In the genomic region with DNA sequence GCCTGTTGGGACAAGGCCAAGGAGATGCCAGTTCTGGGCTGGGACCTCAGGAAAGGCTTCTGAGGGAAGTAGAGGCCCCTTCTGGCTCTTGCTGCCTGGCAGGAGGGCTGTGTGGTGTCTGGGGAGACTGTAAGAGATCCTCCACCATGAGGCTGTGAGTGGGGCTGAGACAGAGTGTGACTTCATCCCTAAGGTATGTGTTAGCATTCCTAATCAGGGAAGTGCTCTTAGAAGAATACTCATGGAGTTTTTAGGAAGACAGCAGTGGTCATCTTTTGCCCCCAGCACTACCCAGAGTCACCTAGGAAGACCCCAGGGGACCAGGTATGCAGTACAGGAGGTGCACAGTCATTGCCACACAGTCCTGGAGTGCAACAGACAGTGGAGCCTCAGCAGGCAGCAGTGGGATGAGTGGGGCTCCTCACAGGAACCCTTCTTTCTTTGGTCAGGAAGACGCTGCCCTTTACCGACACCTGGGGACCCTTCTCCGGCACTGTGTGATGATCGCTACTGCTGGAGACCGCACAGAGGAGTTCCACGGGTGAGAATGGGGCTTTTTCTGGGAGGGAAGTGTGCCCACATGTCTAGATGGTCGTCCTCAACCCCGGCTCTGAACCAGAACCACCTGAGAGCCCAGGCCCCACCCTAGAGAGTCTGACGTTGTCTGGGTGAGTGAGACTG, we compare ENCODE assay signal across 7 cellular contexts. TPM values are rescaled to one million over a fixed set of nuclear protein-coding genes. Genes with fewer than 3 reads are reported as not detected.
DNase-seq lines count a peak whose midpoint lies in the region; ATAC-seq and TF ChIP-seq lines count a peak whose summit lies in the region.

No MANE protein-coding gene starts in this region.

- no peak for TF ChIP-seq CTCF in HCT116 (IDR thresholded peaks at IDR 0.05 in 2 of 3, conservative IDR thresholded peaks at IDR 0.05 in 1 of 3; ENCODE audit: borderline replicate concordance in 1 of 3, insufficient read depth in 1 of 3, low read depth in 2 of 3, low read length in 2 of 3)

- no peaks in the 10 kb centered on the region for H3K27me3 ChIP-seq in HCT116 (ENCODE audit: insufficient read depth, low read length)

- H3K9me2 ChIP-seq in HCT116 (ENCODE audit: insufficient read depth) = no peaks in the 10 kb centered on the region

- H3K27ac ChIP-seq in HCT116 (ENCODE audit: low read depth, low read length) (peak overlapping the region; percentile 94), skin epidermis (peak overlapping the region in 13 of 21 experiments; percentile 23 to 98 (median 97))

- H3K4me3 ChIP-seq in HCT116 (replicated peaks in 1 of 2; ENCODE audit: low read depth in 1 of 2, low read length in 2 of 2) (peak overlapping the region; percentile 76 to 99), skin epidermis (peak overlapping the region in 2 of 7 experiments; percentile 87 to 99)

- no peaks in the 10 kb centered on the region for H3K9me3 ChIP-seq in HCT116 (ENCODE audit: control insufficient read depth in 1 of 2, insufficient read depth in 1 of 2, low read depth in 1 of 2, low read length in 2 of 2)

- BruUV-seq in HCT116 (replicated peaks; lab: Mats Ljungman, UMichigan) = no TSS peak

- no peak for DNase-seq in HCT116 (ENCODE audit: low read depth, low spot score)
- DNase-seq in T1000 (lab: John Stamatoyannopoulos, UW) = peak; percentile 28
- DNase-seq in fibroblast of peridontal ligament (ENCODE audit: extremely low read depth) = peak; percentile 79
- no peak for DNase-seq in NCI-H2227 treated with DMSO at 0.1 percent for 48 hours (lab: John Stamatoyannopoulos, UW)
- DNase-seq in superior temporal gyrus (ENCODE audit: extremely low spot score) = no peak
- no peak for DNase-seq in NCI-H446 (lab: John Stamatoyannopoulos, UW)

- peaks cover 16 to 24% of the 10 kb centered on the region in 2 experiments for H3K4me1 ChIP-seq in HCT116 (ENCODE audit: control insufficient read depth in 1 of 2, insufficient read depth in 2 of 2, low read length in 2 of 2)

- CTCF ChIA-PET in HCT116 (lab: Charles Lee) = no interaction called here

- no peaks in the 10 kb centered on the region for H4K20me1 ChIP-seq in HCT116 (ENCODE audit: insufficient read depth)

- H3K36me3 ChIP-seq in HCT116 (ENCODE audit: control insufficient read depth in 1 of 2, insufficient read depth in 2 of 2, low read length in 2 of 2) = peaks cover 39 to 55% of the 10 kb centered on the region in 2 experiments

- H2AFZ ChIP-seq in HCT116 (ENCODE audit: low read depth, low read length, poor library complexity, severe bottlenecking) = no peak overlapping the region

- TF ChIP-seq RAD21 in HCT116 (IDR thresholded peaks at IDR 0.05; ENCODE audit: low read depth) = no peak

- H3K79me2 ChIP-seq in HCT116 (ENCODE audit: insufficient read depth, low read length) = peaks cover 62% of the 10 kb centered on the region

- peak overlapping the region; percentile 91 for H3K4me2 ChIP-seq in HCT116 (ENCODE audit: low read length)

- POLR2A ChIA-PET in HCT116 (lab: Charles Lee) = no interaction called here

- intact Hi-C loops in HCT116 (cut with micrococcal nuclease) = no loop called here

- RAD21 ChIA-PET in HCT116 (lab: Charles Lee; ENCODE audit: low non-redundant PET in 1 of 2, low total read pairs in 2 of 2, uncharacterized antibody in 2 of 2, unreplicated experiment in 2 of 2) = no interaction called here

- TF ChIP-seq POLR2A in HCT116 (IDR thresholded peaks at IDR 0.05; ENCODE audit: borderline replicate concordance, extremely low read depth, insufficient read depth, insufficient read length) = no peak

- ATAC-seq in HCT116 = no peak

- H3K9ac ChIP-seq in HCT116 (ENCODE audit: low read length) = peak overlapping the region; percentile 89

TF ChIP-seq in HCT116, 20 proteins besides CTCF, POLR2A, EP300 and RAD21:
- no peak for TF ChIP-seq SP1 (IDR thresholded peaks at IDR 0.05; ENCODE audit: low read depth)
- no peak for TF ChIP-seq SRF (IDR thresholded peaks at IDR 0.05; ENCODE audit: low read depth)
- no peak for TF ChIP-seq TCF7L2 (IDR thresholded peaks at IDR 0.05; ENCODE audit: borderline replicate concordance, extremely low read depth, insufficient read depth, insufficient read length)
- TF ChIP-seq, protein P1, sequence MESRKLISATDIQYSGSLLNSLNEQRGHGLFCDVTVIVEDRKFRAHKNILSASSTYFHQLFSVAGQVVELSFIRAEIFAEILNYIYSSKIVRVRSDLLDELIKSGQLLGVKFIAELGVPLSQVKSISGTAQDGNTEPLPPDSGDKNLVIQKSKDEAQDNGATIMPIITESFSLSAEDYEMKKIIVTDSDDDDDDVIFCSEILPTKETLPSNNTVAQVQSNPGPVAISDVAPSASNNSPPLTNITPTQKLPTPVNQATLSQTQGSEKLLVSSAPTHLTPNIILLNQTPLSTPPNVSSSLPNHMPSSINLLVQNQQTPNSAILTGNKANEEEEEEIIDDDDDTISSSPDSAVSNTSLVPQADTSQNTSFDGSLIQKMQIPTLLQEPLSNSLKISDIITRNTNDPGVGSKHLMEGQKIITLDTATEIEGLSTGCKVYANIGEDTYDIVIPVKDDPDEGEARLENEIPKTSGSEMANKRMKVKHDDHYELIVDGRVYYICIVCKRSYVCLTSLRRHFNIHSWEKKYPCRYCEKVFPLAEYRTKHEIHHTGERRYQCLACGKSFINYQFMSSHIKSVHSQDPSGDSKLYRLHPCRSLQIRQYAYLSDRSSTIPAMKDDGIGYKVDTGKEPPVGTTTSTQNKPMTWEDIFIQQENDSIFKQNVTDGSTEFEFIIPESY (IDR thresholded peaks at IDR 0.05; ENCODE audit: extremely low read depth, insufficient replicate concordance, low read length) = no peak
- no peak for TF ChIP-seq ZFX (IDR thresholded peaks at IDR 0.05)

RNA-seq across cellular contexts. Expression of a gene that starts 2.8 kb away (rescaled TPM):
- 75.2 TPM for total RNA-seq in HCT116 (2021; ENCODE audit: unreplicated experiment)
- polyA plus RNA-seq in HCT116 (2012) = 46.9 and 51.6 TPM in 2 replicates

RNA-seq across cellular contexts. Expression of a gene that starts 3.1 kb away (rescaled TPM):
- 49.1 TPM for total RNA-seq in HCT116 (2021; ENCODE audit: unreplicated experiment)
- 46.9 and 53.9 TPM in 2 replicates for polyA plus RNA-seq in HCT116 (2012)

RNA-seq across cellular contexts. Expression of a gene that starts 17.4 kb away (rescaled TPM):
- total RNA-seq in HCT116 (2021; ENCODE audit: unreplicated experiment) = not detected
- not detected in 2 replicates for polyA plus RNA-seq in HCT116 (2012)

RNA-seq across cellular contexts. Expression of a gene that starts 25.9 kb away (rescaled TPM):
- total RNA-seq in HCT116 (2021; ENCODE audit: unreplicated experiment) = 17.9 TPM
- 16.4 and 19.3 TPM in 2 replicates for polyA plus RNA-seq in HCT116 (2012)

RNA-seq across cellular contexts. Expression of a gene that starts 26.5 kb away (rescaled TPM):
- 179 TPM for total RNA-seq in HCT116 (2021; ENCODE audit: unreplicated experiment)
- polyA plus RNA-seq in HCT116 (2012) = 146 and 190 TPM in 2 replicates

Comparison
In these comparisons a context has a peak if more than half of its experiments do, and no peak if none do; other contexts are left out.
1. DNase-seq: peak in T1000 (single experiment) and fibroblast of peridontal ligament (single experiment); none in HCT116 (single experiment), NCI-H2227 treated with DMSO at 0.1 percent for 48 hours (single experiment), superior temporal gyrus (single experiment) and NCI-H446 (0 of 2).